8 cellular contexts compared by ENCODE assay signal in genomic region chr1:94463765-94464330, GRCh38. TPM values are rescaled to one million over a fixed set of nuclear protein-coding genes. Genes with fewer than 3 reads are reported as not detected.
DNase-seq lines count a peak whose midpoint lies in the region; ATAC-seq and TF ChIP-seq lines count a peak whose summit lies in the region.

No MANE protein-coding gene starts in this region.

- WGBS in esophagus muscularis mucosa: 73% methylated on average over 3 of the region's 3 CpGs

- H2AFZ ChIP-seq in neural progenitor cell (replicated peaks): no peak overlapping the region

- intact Hi-C loops in esophagus muscularis mucosa (cut with DNase I): loop anchor here (10.0 kb wide), 2 partner anchors 129 to 409 kb away; no protein-coding TSS in a partner anchor
- intact Hi-C loops in vagina (cut with DNase I): no loop called here

- H3K27ac Mint-ChIP-seq in neural progenitor cell: no peak overlapping the region

- H3K4me1 Mint-ChIP-seq in neural progenitor cell: no peaks in the 10 kb centered on the region

- no peaks in the 10 kb centered on the region for H4K20me1 ChIP-seq in neural progenitor cell (ENCODE audit: low read depth)

- H3K4me2 ChIP-seq in neural progenitor cell: no peak overlapping the region

- no peaks in the 10 kb centered on the region for H3K27me3 ChIP-seq in RWPE2 (ENCODE audit: insufficient read depth, poor library complexity, severe bottlenecking)
- no peaks in the 10 kb centered on the region for H3K27me3 ChIP-seq in esophagus muscularis mucosa
- H3K27me3 ChIP-seq in neural progenitor cell: no peaks in the 10 kb centered on the region
- H3K27me3 ChIP-seq in vagina: no peaks in the 10 kb centered on the region

- TF ChIP-seq CTCF in RWPE2 (IDR thresholded peaks at IDR 0.05; ENCODE audit: poor library complexity, severe bottlenecking): peak; percentile 36
- peak; percentile 55 to 66 (median 62) for TF ChIP-seq CTCF in esophagus muscularis mucosa (IDR thresholded peaks at IDR 0.05)
- peak; percentile 34 for TF ChIP-seq CTCF in neural progenitor cell (IDR thresholded peaks at IDR 0.05)
- TF ChIP-seq CTCF in vagina (IDR thresholded peaks at IDR 0.05): peak in 1 of 3 experiments; percentile 32

- no peak overlapping the region for H3K9ac ChIP-seq in neural progenitor cell

- H3K79me2 ChIP-seq in neural progenitor cell (ENCODE audit: low read depth): no peaks in the 10 kb centered on the region

- DNase-seq in NCI-H2171 treated with DMSO at 0.1 percent for 48 hours (lab: John Stamatoyannopoulos, UW) (peak; percentile 8), NCI-H2171 (lab: John Stamatoyannopoulos, UW) (no peak), HT1080 (ENCODE audit: low read depth) (peak; percentile 64), RWPE2 (ENCODE audit: low spot score) (no peak), esophagus muscularis mucosa (ENCODE audit: extremely low spot score) (no peak), neural progenitor cell (ENCODE audit: low spot score) (peak; percentile 15), vagina (ENCODE audit: extremely low spot score in 2 of 2) (no peak), activated gamma-delta T cell treated with Interleukin-2 at 50 U/mL for 16 hours (no peak)

- H3K4me3 ChIP-seq in RWPE2 (ENCODE audit: severe bottlenecking) (no peak overlapping the region), esophagus muscularis mucosa (no peak overlapping the region), neural progenitor cell (no peak overlapping the region), vagina (no peak overlapping the region)

- H3F3A ChIP-seq in neural progenitor cell (ENCODE audit: low read depth): peaks cover 7% of the 10 kb centered on the region

- H3K4me1 ChIP-seq in RWPE2 (ENCODE audit: insufficient read depth, poor library complexity, severe bottlenecking): no peaks in the 10 kb centered on the region
- H3K4me1 ChIP-seq in esophagus muscularis mucosa: peaks cover 7 to 12% (median 12%) of the 10 kb centered on the region in 4 donors
- no peaks in the 10 kb centered on the region for H3K4me1 ChIP-seq in neural progenitor cell
- H3K4me1 ChIP-seq in vagina: no peaks in the 10 kb centered on the region

- ATAC-seq in RWPE2 (ENCODE audit: low read depth): peak; percentile 33; the same call in 1 of the 3 replicates

- no peak overlapping the region for H3K27ac ChIP-seq in RWPE2 (ENCODE audit: poor library complexity, severe bottlenecking)
- peak overlapping the region in 1 of 4 donors; percentile 28 for H3K27ac ChIP-seq in esophagus muscularis mucosa (replicated peaks in 1 of 4)
- no peak overlapping the region for H3K27ac ChIP-seq in neural progenitor cell
- H3K27ac ChIP-seq in vagina: no peak overlapping the region

- no peaks in the 10 kb centered on the region for H3K27me3 Mint-ChIP-seq in neural progenitor cell (ENCODE audit: insufficient read depth, low read depth)

- no peak for TF ChIP-seq POLR2A in esophagus muscularis mucosa (IDR thresholded peaks at IDR 0.05; ENCODE audit: low read depth)
- TF ChIP-seq POLR2A in vagina (IDR thresholded peaks at IDR 0.05): no peak

- H3K4me3 Mint-ChIP-seq in neural progenitor cell: no peak overlapping the region

- peaks cover 28% of the 10 kb centered on the region for H3K36me3 Mint-ChIP-seq in neural progenitor cell

- no peak for TF ChIP-seq EP300 in esophagus muscularis mucosa (IDR thresholded peaks at IDR 0.05)

- H3K9me3 ChIP-seq in RWPE2 (ENCODE audit: severe bottlenecking): no peaks in the 10 kb centered on the region
- H3K9me3 ChIP-seq in esophagus muscularis mucosa: no peaks in the 10 kb centered on the region
- H3K9me3 ChIP-seq in neural progenitor cell (ENCODE audit: low read depth): no peaks in the 10 kb centered on the region
- H3K9me3 ChIP-seq in vagina: no peaks in the 10 kb centered on the region

- H3K9me3 Mint-ChIP-seq in neural progenitor cell: peaks cover 3% of the 10 kb centered on the region

- peaks cover 39% of the 10 kb centered on the region for H3K36me3 ChIP-seq in RWPE2 (ENCODE audit: low read depth)
- H3K36me3 ChIP-seq in esophagus muscularis mucosa: peaks cover 0 to 37% (median 15%) of the 10 kb centered on the region in 4 donors
- H3K36me3 ChIP-seq in neural progenitor cell: peaks cover 9% of the 10 kb centered on the region
- H3K36me3 ChIP-seq in vagina: peaks cover 0 to 23% of the 10 kb centered on the region in 2 donors

RNA-seq across cellular contexts. Expression of gene ABCD3, which starts 45.7 kb away (rescaled TPM):
- 27.6 and 32.2 TPM in 2 replicates for total RNA-seq in HT1080 (2014; rRNA removed; shearing (Covaris generic))
- 20.1 and 27.2 TPM in 2 replicates for polyA plus RNA-seq in HT1080 (2015; cell fraction: cytosol; rRNA removed)
- 32.9 and 40.2 TPM in 2 replicates for polyA plus RNA-seq in HT1080 (2015; cell fraction: nucleus; rRNA removed)
- total RNA-seq in esophagus muscularis mucosa: 10 to 100 TPM; 25.0 to 59.4 (median 27.9) TPM
- total RNA-seq in neural progenitor cell (ENCODE audit: low replicate concordance): 27.3 and 45.1 TPM in 2 replicates
- total RNA-seq in vagina: 16.2 TPM

Comparison
In these comparisons a context has a peak if more than half of its experiments do, and no peak if none do; other contexts are left out.
1. DNase-seq: peak in NCI-H2171 treated with DMSO at 0.1 percent for 48 hours (single experiment), HT1080 (single experiment) and neural progenitor cell (single experiment); none in NCI-H2171 (single experiment), RWPE2 (single experiment), esophagus muscularis mucosa (single experiment), vagina (0 of 2) and activated gamma-delta T cell treated with Interleukin-2 at 50 U/mL for 16 hours (single experiment).